In the genomic region with DNA sequence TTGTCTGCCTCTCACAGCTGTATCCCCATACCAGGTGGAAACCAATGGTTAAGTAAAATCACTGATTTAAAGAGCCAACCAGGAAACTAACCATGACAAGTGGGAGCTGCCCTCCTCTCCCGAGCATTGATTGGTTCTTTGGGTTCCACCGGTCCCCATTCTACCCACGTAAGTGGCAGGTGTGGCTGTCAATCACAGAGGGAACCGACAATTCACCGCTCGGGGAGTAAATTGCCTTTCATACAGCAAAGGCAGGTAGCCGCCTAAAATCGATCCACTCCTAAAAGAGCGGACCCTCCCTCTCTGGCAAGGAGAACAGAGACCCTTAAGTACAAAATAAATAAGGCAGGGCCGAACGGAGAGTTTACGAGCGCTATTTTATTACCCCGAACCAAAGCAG, we compare ENCODE assay signal across 9 cellular contexts. TPM values are rescaled to one million over a fixed set of nuclear protein-coding genes. Genes with fewer than 3 reads are reported as not detected.
DNase-seq lines count a peak whose midpoint lies in the region; ATAC-seq, FAIRE-seq and TF ChIP-seq lines count a peak whose summit lies in the region.
"Had no signal": no experiment of that assay in that cellular context is flagged by ENCODE, and none has a peak within 500 bp of the region (broad histone marks: within the 10 kb centered on the region; RNA-seq: fewer than 3 reads in every experiment).

No MANE protein-coding gene starts in this region.

- H2AFZ ChIP-seq in GM12878 (ENCODE audit: control insufficient read depth, low read depth, low read length): no peak overlapping the region

- H3K36me3 Mint-ChIP-seq in CD4-positive, alpha-beta T cell (ENCODE audit: low read depth): no peaks in the 10 kb centered on the region
- H3K36me3 Mint-ChIP-seq: naive B cell had no signal

- no peak overlapping the region for H3K9ac ChIP-seq in GM12878 (ENCODE audit: control insufficient read depth, insufficient read depth, low read length)

- intact Hi-C loops in CD4-positive, alpha-beta T cell (cut with DNase I, micrococcal nuclease): no loop called here
- intact Hi-C loops in GM12878 (cut with micrococcal nuclease; ENCODE audit: unreplicated experiment): no loop called here

- no peak overlapping the region for H3K27ac ChIP-seq in CD4-positive, alpha-beta T cell (ENCODE audit: low read depth, low read length)
- no peak overlapping the region for H3K27ac ChIP-seq in GM12878 (ENCODE audit: control insufficient read depth, insufficient read depth)

- POLR2A ChIA-PET in CD4-positive, alpha-beta T cell (lab: Charles Lee): no interaction called here
- POLR2A ChIA-PET in GM12878 (lab: Charles Lee): interaction anchor here (0.6 kb wide), 1 partner anchor 92 kb away, joined by 4 read pairs; no protein-coding TSS in a partner anchor

- no peaks in the 10 kb centered on the region for H3K4me1 ChIP-seq in GM12878 (ENCODE audit: control insufficient read depth, insufficient read depth, low read length)

- no peak for TF ChIP-seq RAD21 in GM12878 (IDR thresholded peaks at IDR 0.05; ENCODE audit: insufficient read depth, low read depth, low read length)

- H3K4me1 Mint-ChIP-seq in CD4-positive, alpha-beta T cell (ENCODE audit: low read depth): peaks cover 22% of the 10 kb centered on the region
- H3K4me1 Mint-ChIP-seq: naive B cell had no signal

- H3K4me3 ChIP-seq in HFF-Myc (replicated peaks; ENCODE audit: low read depth, low read length) (peak overlapping the region; percentile 49), GM12878 (no peak overlapping the region)

- peaks cover 89% of the 10 kb centered on the region for H3K27me3 Mint-ChIP-seq in CD4-positive, alpha-beta T cell

- peaks cover 2% of the 10 kb centered on the region for H3K9me3 Mint-ChIP-seq in CD4-positive, alpha-beta T cell

- SMC1A ChIA-PET in GM12878 (lab: Charles Lee; ENCODE audit: uncharacterized antibody, unreplicated experiment): no interaction called here

- TF ChIP-seq EP300 in GM12878 (IDR thresholded peaks at IDR 0.05; ENCODE audit: borderline replicate concordance in 1 of 2, control insufficient read depth in 1 of 2, low read depth in 2 of 2, low read length in 2 of 2): no peak

- FAIRE-seq in GM12878 (lab: Jason Lieb, UNC): no peak

- H3K9me3 ChIP-seq in CD4-positive, alpha-beta T cell (ENCODE audit: control insufficient read depth, low read length): no peaks in the 10 kb centered on the region
- no peaks in the 10 kb centered on the region for H3K9me3 ChIP-seq in GM12878 (replicated peaks; ENCODE audit: control insufficient read depth, insufficient read depth, low read length)

- no peaks in the 10 kb centered on the region for H3K36me3 ChIP-seq in GM12878 (ENCODE audit: control insufficient read depth in 2 of 2, insufficient read depth in 2 of 2, low read length in 1 of 2)

- peaks cover 71% of the 10 kb centered on the region for H3K27me3 ChIP-seq in CD4-positive, alpha-beta T cell (ENCODE audit: control insufficient read depth, insufficient read depth, low read length)
- peaks cover 1 to 15% of the 10 kb centered on the region in 2 experiments for H3K27me3 ChIP-seq in GM12878 (replicated peaks in 1 of 2; ENCODE audit: control insufficient read depth in 2 of 2, insufficient read depth in 2 of 2, low read length in 1 of 2)

- RAD21 ChIA-PET in GM12878 (lab: Charles Lee; ENCODE audit: unreplicated experiment): no interaction called here

- H3K79me2 ChIP-seq in GM12878 (ENCODE audit: control insufficient read depth, insufficient read depth, low read length): no peaks in the 10 kb centered on the region

- TF ChIP-seq POLR2A in GM12878 (IDR thresholded peaks at IDR 0.05; ENCODE audit: low read depth, low read length): no peak

- DNase-seq in CD4-positive, alpha-beta T cell: peak in 1 of 10 experiments; percentile 11
- DNase-seq in HFF-Myc (ENCODE audit: extremely low read depth, low read depth): peak; percentile 3
- DNase-seq in NCI-H524 treated with DMSO at 0.1 percent for 48 hours (lab: John Stamatoyannopoulos, UW): peak; percentile 54
- DNase-seq in GM12878 (ENCODE audit: low read depth, low spot score): no peak
- DNase-seq in hypothalamus (lab: John Stamatoyannopoulos, UW): peak in 45 of 51 donors; percentile 3 to 90 (median 56)
- DNase-seq in putamen (ENCODE audit: low spot score): peak; percentile 91
- DNase-seq: naive B cell had no signal

- CTCF ChIA-PET in CD4-positive, alpha-beta T cell (lab: Charles Lee): no interaction called here
- CTCF ChIA-PET in GM12878 (lab: Yijun Ruan, JAX): interaction anchor here (0.9 kb wide), 1 partner anchor 126 kb away, joined by 3 read pairs; no protein-coding TSS in a partner anchor

- no peak for TF ChIP-seq CTCF in CD4-positive, alpha-beta T cell (IDR thresholded peaks at IDR 0.05)
- TF ChIP-seq CTCF in HFF-Myc (IDR thresholded peaks at IDR 0.05; ENCODE audit: low read depth, low read length, missing control alignments) (no peak), GM12878 (IDR thresholded peaks at IDR 0.05 in 2 of 3, conservative IDR thresholded peaks at IDR 0.05 in 1 of 3; ENCODE audit: control insufficient read depth in 2 of 3, extremely low read depth in 1 of 3, insufficient read depth in 1 of 3, low read depth in 3 of 3, low read length in 3 of 3) (no peak)

- no TSS peak for BruUV-seq in GM12878 (replicated peaks; lab: Mats Ljungman, UMichigan)

- no peaks in the 10 kb centered on the region for H4K20me1 ChIP-seq in GM12878 (ENCODE audit: control insufficient read depth, insufficient read depth)

- no peak overlapping the region for H3K27ac Mint-ChIP-seq in CD4-positive, alpha-beta T cell
- H3K27ac Mint-ChIP-seq: naive B cell had no signal

- 7% methylated on average over 14 of the region's 14 CpGs for WGBS in GM12878 (ENCODE audit: insufficient coverage, insufficient replicate concordance, low lambda C conversion rate, missing lambda C conversion rate)

- no peak overlapping the region for H3K4me2 ChIP-seq in GM12878 (ENCODE audit: control insufficient read depth, insufficient read depth)

- peak overlapping the region; percentile 65 for H3K4me3 Mint-ChIP-seq in CD4-positive, alpha-beta T cell

- peak; percentile 39 for ATAC-seq in CD4-positive, alpha-beta T cell (ENCODE audit: poor library complexity)
- ATAC-seq in GM12878: peak; percentile 53
- no peak for ATAC-seq in GM21723 (IDR thresholded peaks at IDR 0.05; ENCODE audit: unreplicated experiment)
- no peak for ATAC-seq in HG03439 (IDR thresholded peaks at IDR 0.05; ENCODE audit: unreplicated experiment)

- in situ Hi-C loops in GM12878 (cut with MboI): no loop called here

TF ChIP-seq in GM12878, 131 proteins besides CTCF, POLR2A, EP300 and RAD21 (continues in another document):
- TF ChIP-seq MYB (IDR thresholded peaks at IDR 0.05; ENCODE audit: borderline replicate concordance, low read depth, low read length) (no peak), SP1 (IDR thresholded peaks at IDR 0.05; ENCODE audit: low read depth, low read length) (peak; percentile 48), CREB1 (IDR thresholded peaks at IDR 0.05; ENCODE audit: low read depth) (no peak)
- TF ChIP-seq, protein P1, sequence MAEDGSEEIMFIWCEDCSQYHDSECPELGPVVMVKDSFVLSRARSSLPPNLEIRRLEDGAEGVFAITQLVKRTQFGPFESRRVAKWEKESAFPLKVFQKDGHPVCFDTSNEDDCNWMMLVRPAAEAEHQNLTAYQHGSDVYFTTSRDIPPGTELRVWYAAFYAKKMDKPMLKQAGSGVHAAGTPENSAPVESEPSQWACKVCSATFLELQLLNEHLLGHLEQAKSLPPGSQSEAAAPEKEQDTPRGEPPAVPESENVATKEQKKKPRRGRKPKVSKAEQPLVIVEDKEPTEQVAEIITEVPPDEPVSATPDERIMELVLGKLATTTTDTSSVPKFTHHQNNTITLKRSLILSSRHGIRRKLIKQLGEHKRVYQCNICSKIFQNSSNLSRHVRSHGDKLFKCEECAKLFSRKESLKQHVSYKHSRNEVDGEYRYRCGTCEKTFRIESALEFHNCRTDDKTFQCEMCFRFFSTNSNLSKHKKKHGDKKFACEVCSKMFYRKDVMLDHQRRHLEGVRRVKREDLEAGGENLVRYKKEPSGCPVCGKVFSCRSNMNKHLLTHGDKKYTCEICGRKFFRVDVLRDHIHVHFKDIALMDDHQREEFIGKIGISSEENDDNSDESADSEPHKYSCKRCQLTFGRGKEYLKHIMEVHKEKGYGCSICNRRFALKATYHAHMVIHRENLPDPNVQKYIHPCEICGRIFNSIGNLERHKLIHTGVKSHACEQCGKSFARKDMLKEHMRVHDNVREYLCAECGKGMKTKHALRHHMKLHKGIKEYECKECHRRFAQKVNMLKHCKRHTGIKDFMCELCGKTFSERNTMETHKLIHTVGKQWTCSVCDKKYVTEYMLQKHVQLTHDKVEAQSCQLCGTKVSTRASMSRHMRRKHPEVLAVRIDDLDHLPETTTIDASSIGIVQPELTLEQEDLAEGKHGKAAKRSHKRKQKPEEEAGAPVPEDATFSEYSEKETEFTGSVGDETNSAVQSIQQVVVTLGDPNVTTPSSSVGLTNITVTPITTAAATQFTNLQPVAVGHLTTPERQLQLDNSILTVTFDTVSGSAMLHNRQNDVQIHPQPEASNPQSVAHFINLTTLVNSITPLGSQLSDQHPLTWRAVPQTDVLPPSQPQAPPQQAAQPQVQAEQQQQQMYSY (CRISPR knock-in tag; IDR thresholded peaks at IDR 0.05): no peak

RNA-seq across cellular contexts. Expression of a gene that starts 1.2 kb away (rescaled TPM):
- not detected for total RNA-seq in CD4-positive, alpha-beta T cell
- total RNA-seq in GM12878 (2013; cell fraction: nucleolus; rRNA removed): 0.42 and 1.2 TPM in 2 replicates
- total RNA-seq in GM12878 (2014; rRNA removed) (0.11 and 0.23 TPM in 2 replicates), GM12878 (2014; rRNA removed; fragmentation: Illumina TruSeq; extraction: Trizol) (0.13 and 0.14 TPM in 2 replicates), GM12878 (2021) (0.16 TPM in 1 of 2 replicates, not detected in the other)
- not detected for polyA plus RNA-seq in GM12878 (2011; ENCODE audit: low read depth)
- polyA plus RNA-seq in GM12878 (2011; rRNA removed) (1.4 and 1.9 TPM in 2 replicates), GM12878 (2014; fragmentation: Illumina TruSeq; extraction: Trizol) (0.06 and 0.12 TPM in 2 replicates), GM12878 (2014; fragmentation: Nextera tagmentation; extraction: Ambion mirVana) (under 1 TPM in 1 of 2 experiments, not detected in 1; 0.11 TPM), GM12878 (2014; rRNA removed) (0.06 and 0.09 TPM in 2 replicates), GM12878 (2016; fragmentation: Nextera tagmentation; extraction: Ambion mirVana) (under 1 TPM in 1 of 2 experiments, not detected in 1; 0.12 TPM)
- 0.23 and 0.52 TPM in 2 replicates for polyA plus RNA-seq in GM12878 (2011; cell fraction: cytosol; rRNA removed)
- polyA plus RNA-seq in GM12878 (2011; cell fraction: nucleus; rRNA removed): 0.34 and 1.4 TPM in 2 replicates
- 0.06 and 0.08 TPM in 2 replicates for polyA plus RNA-seq in GM12878 (2012)
- 1.0 and 1.2 TPM in 2 replicates for polyA minus RNA-seq in GM12878 (2011; rRNA and poly(A)+ RNA removed)
- polyA minus RNA-seq in GM12878 (2011; cell fraction: cytosol; rRNA and poly(A)+ RNA removed): not detected in 2 replicates
- 0.57 and 0.85 TPM in 2 replicates for polyA minus RNA-seq in GM12878 (2011; cell fraction: nucleus; rRNA and poly(A)+ RNA removed)

Comparison
In these comparisons a context has a peak if more than half of its experiments do, and no peak if none do; other contexts are left out.
1. ATAC-seq: peak in CD4-positive, alpha-beta T cell (single experiment) and GM12878 (single experiment); none in GM21723 (single experiment) and HG03439 (single experiment).